31 cellular contexts compared by ENCODE assay signal in the genomic region with DNA sequence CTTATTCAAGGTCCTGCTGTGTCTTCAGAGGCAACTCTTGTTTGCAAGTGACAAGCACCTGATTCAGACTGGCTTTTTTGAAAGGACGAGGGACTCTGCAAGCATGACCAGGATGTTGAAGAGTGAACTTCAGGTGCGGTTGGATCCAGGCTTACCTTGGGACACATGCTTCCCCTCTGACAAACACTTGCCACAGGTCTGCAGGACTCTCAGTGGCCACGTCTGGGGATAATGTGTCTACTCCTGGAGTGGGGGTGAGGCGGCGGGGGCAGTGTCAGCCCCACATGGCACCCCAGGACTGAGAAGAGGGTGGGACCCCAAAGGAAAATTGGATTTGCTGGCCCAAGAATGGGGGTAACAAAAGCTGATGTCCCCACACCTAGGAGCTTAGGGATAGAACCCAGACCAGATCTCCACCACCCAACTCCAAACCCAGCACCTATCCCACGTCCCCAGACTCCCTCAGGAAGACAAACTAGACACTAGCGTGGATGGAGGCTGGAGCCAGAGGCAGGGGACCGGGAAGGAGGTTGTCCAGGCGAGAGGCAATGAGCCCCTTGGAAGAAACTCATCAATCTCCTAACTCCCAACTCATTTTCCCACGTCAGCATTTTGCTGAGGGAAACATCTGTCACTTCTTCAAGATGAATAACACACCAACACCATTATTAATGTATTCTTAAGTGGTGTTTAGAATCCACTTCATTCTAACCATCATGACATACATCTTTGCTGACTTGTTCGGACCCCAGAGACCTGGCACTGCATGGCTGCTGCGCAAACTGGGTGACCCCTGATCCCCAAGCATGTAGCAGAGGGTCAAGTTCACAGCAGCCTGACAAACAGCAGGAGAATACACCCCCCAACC. TPM values are rescaled to one million over a fixed set of nuclear protein-coding genes. Genes with fewer than 3 reads are reported as not detected.
DNase-seq lines count a peak whose midpoint lies in the region; ATAC-seq, FAIRE-seq and TF ChIP-seq lines count a peak whose summit lies in the region.
"Had no signal": no experiment of that assay in that cellular context is flagged by ENCODE, and none has a peak within 500 bp of the region (broad histone marks: within the 10 kb centered on the region; RNA-seq: fewer than 3 reads in every experiment).

No MANE protein-coding gene starts in this region.

- H3K9me2 ChIP-seq in OCI-LY7 (ENCODE audit: insufficient read depth, low read length): no peaks in the 10 kb centered on the region

- ATAC-seq in GM21528 (IDR thresholded peaks at IDR 0.05; ENCODE audit: low FRiP score, unreplicated experiment) (no peak), mucosa of descending colon (no peak)
- ATAC-seq: esophagus mucosa; GM23338; naive thymus-derived CD4-positive, alpha-beta T cell had no signal

- DNase-seq in GM12891 (ENCODE audit: insufficient read length, low spot score) (no peak), NCI-H524 (lab: John Stamatoyannopoulos, UW) (peak; percentile 51 to 64), chondrocyte (ENCODE audit: low spot score) (peak; percentile 52), neural crest cell (ENCODE audit: low read depth, low spot score) (no peak), NCI-H774 (lab: John Stamatoyannopoulos, UW) (no peak), OCI-LY7 (ENCODE audit: low spot score) (no peak), mucosa of descending colon (no peak)
- DNase-seq: activated CD4-positive, alpha-beta T cell treated with anti-CD3 and anti-CD28 coated beads, Interleukin-2, amount 10 ng/mL, durations not matched to agents 24 days and 14 days; activated effector memory CD4-positive, alpha-beta T cell treated with Interleukin-2 at 50 U/mL for 16 hours; activated T-cell treated with anti-CD3 and anti-CD28 coated beads, Interleukin-2, amount 50 U/mL, for 1 hour; central memory CD4-positive, alpha-beta T cell; DND-41; GF-D8; glutamatergic neuron; left ventricle myocardium inferior; naive thymus-derived CD4-positive, alpha-beta T cell; NCI-H1092; NCI-H1930; NCI-H69; SJCRH30; stimulated activated naive CD4-positive, alpha-beta T cell treated with Interleukin-2 at 50 U/mL for 16 hours; SW 1271; T-helper 9 cell had no signal

- CTCF ChIA-PET in OCI-LY7 (lab: Charles Lee; ENCODE audit: unreplicated experiment): no interaction called here

- H3K36me3 Mint-ChIP-seq in chondrocyte (ENCODE audit: low read depth): no peaks in the 10 kb centered on the region
- H3K36me3 Mint-ChIP-seq in neural crest cell (ENCODE audit: low read depth): no peaks in the 10 kb centered on the region
- H3K36me3 Mint-ChIP-seq: mesothelial cell of epicardium; naive thymus-derived CD4-positive, alpha-beta T cell had no signal

- POLR2A ChIA-PET in OCI-LY7 (lab: Charles Lee): interaction anchor here (0.6 kb wide), 1 partner anchor 26 kb away, joined by 3 read pairs; no protein-coding TSS in a partner anchor

- H3K27me3 Mint-ChIP-seq in chondrocyte (ENCODE audit: low read depth) (peaks cover 35% of the 10 kb centered on the region), neural crest cell (ENCODE audit: low read depth) (no peaks in the 10 kb centered on the region)

- H3K27ac Mint-ChIP-seq in chondrocyte (ENCODE audit: unreplicated experiment): no peak overlapping the region
- peak overlapping the region; percentile 62 for H3K27ac Mint-ChIP-seq in neural crest cell (ENCODE audit: unreplicated experiment)
- H3K27ac Mint-ChIP-seq: activated CD4-positive, alpha-beta T cell treated with anti-CD3 and anti-CD28 coated beads, Interleukin-2, amount 10 ng/mL, durations not matched to agents 24 days and 14 days; GM23338; mesothelial cell of epicardium had no signal

- H3K27ac ChIP-seq in OCI-LY7 (ENCODE audit: low read depth, low read length, poor library complexity, severe bottlenecking): no peak overlapping the region
- H3K27ac ChIP-seq: left ventricle myocardium inferior, ovary, VCaP had no signal

- intact Hi-C loops in OCI-LY7 (cut with micrococcal nuclease; ENCODE audit: unreplicated experiment): no loop called here
- intact Hi-C loops in mucosa of descending colon (cut with DNase I, micrococcal nuclease): no loop called here

- H3K4me1 ChIP-seq in OCI-LY7 (ENCODE audit: insufficient read depth, low read length, poor library complexity, severe bottlenecking) (peaks cover 8% of the 10 kb centered on the region), mucosa of descending colon (ENCODE audit: low read depth) (no peaks in the 10 kb centered on the region)

- H3K79me2 ChIP-seq in OCI-LY7 (ENCODE audit: insufficient read depth, low read depth, low read length): no peaks in the 10 kb centered on the region

- TF ChIP-seq POLR2A in GM12891 (IDR thresholded peaks at IDR 0.05; ENCODE audit: low read depth, low read length): no peak

- no peak overlapping the region for H3K4me3 Mint-ChIP-seq in chondrocyte (ENCODE audit: unreplicated experiment)
- no peak overlapping the region for H3K4me3 Mint-ChIP-seq in neural crest cell
- H3K4me3 Mint-ChIP-seq: activated CD4-positive, alpha-beta T cell treated with anti-CD3 and anti-CD28 coated beads, Interleukin-2, amount 10 ng/mL, durations not matched to agents 24 days and 14 days; GM23338; mesothelial cell of epicardium had no signal

- no TSS peak for BruUV-seq in OCI-LY7 (replicated peaks; lab: Mats Ljungman, UMichigan)

- no peak overlapping the region for H3K4me2 ChIP-seq in OCI-LY7 (ENCODE audit: low read length)
- H3K4me2 ChIP-seq: GM23338 had no signal

- H3K9me3 Mint-ChIP-seq in chondrocyte (ENCODE audit: low read depth) (no peaks in the 10 kb centered on the region), neural crest cell (no peaks in the 10 kb centered on the region)
- H3K9me3 Mint-ChIP-seq: activated CD4-positive, alpha-beta T cell treated with anti-CD3 and anti-CD28 coated beads, Interleukin-2, amount 10 ng/mL, durations not matched to agents 24 days and 14 days; GM23338; mesothelial cell of epicardium; naive thymus-derived CD4-positive, alpha-beta T cell had no signal

- FAIRE-seq in GM12891 (lab: Jason Lieb, UNC): peak; percentile 47

- TF ChIP-seq CTCF in chondrocyte (IDR thresholded peaks at IDR 0.05) (no peak), neural crest cell (conservative IDR thresholded peaks at IDR 0.05) (no peak), OCI-LY7 (conservative IDR thresholded peaks at IDR 0.05; ENCODE audit: low read length) (no peak), mucosa of descending colon (IDR thresholded peaks at IDR 0.05) (no peak)

- H3K36me3 ChIP-seq in OCI-LY7 (ENCODE audit: insufficient read depth, low read length) (no peaks in the 10 kb centered on the region), mucosa of descending colon (ENCODE audit: low read depth) (no peaks in the 10 kb centered on the region)
- H3K36me3 ChIP-seq: left ventricle myocardium inferior, ovary, SJCRH30 had no signal

- H3K4me1 Mint-ChIP-seq in chondrocyte (ENCODE audit: low read depth): peaks cover 11% of the 10 kb centered on the region
- peaks cover 67% of the 10 kb centered on the region for H3K4me1 Mint-ChIP-seq in neural crest cell
- H3K4me1 Mint-ChIP-seq: mesothelial cell of epicardium had no signal

- H3K9me3 ChIP-seq in OCI-LY7 (ENCODE audit: low read length): no peaks in the 10 kb centered on the region
- no peaks in the 10 kb centered on the region for H3K9me3 ChIP-seq in mucosa of descending colon
- H3K9me3 ChIP-seq: left ventricle myocardium inferior, ovary, SJCRH30 had no signal

- H4K20me1 ChIP-seq in OCI-LY7 (ENCODE audit: insufficient read depth, low read length): no peaks in the 10 kb centered on the region

- H3K4me3 ChIP-seq in OCI-LY7 (ENCODE audit: low read depth, low read length, poor library complexity, severe bottlenecking) (no peak overlapping the region), mucosa of descending colon (no peak overlapping the region)
- H3K4me3 ChIP-seq: GM23338, left ventricle myocardium inferior, ovary, SJCRH30 had no signal

- H2AFZ ChIP-seq in OCI-LY7 (ENCODE audit: low read length): no peak overlapping the region
- H2AFZ ChIP-seq: GM23338 had no signal

TF ChIP-seq in GM12891, 5 proteins besides CTCF, POLR2A, EP300 and RAD21:
- no peak for TF ChIP-seq POLR2AphosphoS5 (IDR thresholded peaks at IDR 0.05; ENCODE audit: low read depth, low read length)
- no peak for TF ChIP-seq SPI1 (IDR thresholded peaks at IDR 0.05; ENCODE audit: low read depth, low read length)
- no peak for TF ChIP-seq TAF1 (IDR thresholded peaks at IDR 0.05; ENCODE audit: low read depth, low read length)
- no peak for TF ChIP-seq POU2F2 (IDR thresholded peaks at IDR 0.05; ENCODE audit: low read depth, low read length)
- no peak for TF ChIP-seq PAX5 (IDR thresholded peaks at IDR 0.05; ENCODE audit: insufficient read depth, low read length, severe bottlenecking)
TF ChIP-seq in GM12891: peak in this region for 0.

RNA-seq across cellular contexts. Expression of gene LAPTM5, which starts 32.0 kb away (rescaled TPM):
- polyA plus RNA-seq in GM12891 (2012; ENCODE audit: low read depth, missing spikeins): 479 TPM
- total RNA-seq in chondrocyte (0.15 to 0.17 TPM in 2 of 3 replicates, not detected in the other), neural crest cell (1.0 and 1.5 TPM in 2 replicates), OCI-LY7 (2022) (137 and 163 TPM in 2 replicates), mucosa of descending colon (10 to 100 TPM; 24.1 to 71.1 (median 48.1) TPM)
- 91.2 and 113 TPM in 2 replicates for total RNA-seq in OCI-LY7 (2014; rRNA removed; shearing (Covaris generic))
- total RNA-seq: fibroblast of villous mesenchyme, GM23338, mesothelial cell of epicardium, renal cortical epithelial cell had no signal

Comparison
In these comparisons a context has a peak if more than half of its experiments do, and no peak if none do; other contexts are left out.
1. DNase-seq: peak in NCI-H524 (2 of 2) and chondrocyte (single experiment); none in GM12891 (single experiment), neural crest cell (single experiment), NCI-H774 (single experiment), OCI-LY7 (single experiment) and mucosa of descending colon (0 of 3).